In the genomic region with DNA sequence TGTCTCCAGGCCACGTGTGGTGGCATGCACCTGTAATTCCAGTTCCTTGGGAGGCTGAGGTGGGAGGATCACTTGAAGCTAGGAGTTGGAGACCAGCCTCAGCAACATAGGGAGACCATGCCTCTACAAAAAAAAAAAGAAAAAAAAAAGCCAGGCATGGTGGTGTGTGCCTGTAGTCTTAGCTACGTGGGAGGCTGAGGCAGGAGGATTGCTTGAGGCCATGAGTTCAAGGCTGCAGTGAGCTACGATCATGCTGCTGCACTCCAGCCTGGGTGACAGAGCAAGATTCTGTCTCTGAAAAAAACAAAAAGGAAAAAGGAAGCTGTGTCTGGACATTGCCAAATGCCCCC, we compare ENCODE assay signal across 22 cellular contexts.
"Had no signal": no experiment of that assay in that cellular context is flagged by ENCODE, and none has a peak within 500 bp of the region (broad histone marks: within the 10 kb centered on the region; RNA-seq: fewer than 3 reads in every experiment).

No MANE protein-coding gene starts in this region.

- H3K4me1 ChIP-seq: psoas muscle had no signal

- H3K27me3 ChIP-seq: pancreas, right atrium auricular region had no signal

- H3K27ac ChIP-seq: psoas muscle, right atrium auricular region, WERI-Rb-1 had no signal

- H3K9me3 ChIP-seq: pancreas, psoas muscle, right atrium auricular region had no signal

- FAIRE-seq: pancreas had no signal

- H3K36me3 ChIP-seq: pancreas, right atrium auricular region, WERI-Rb-1 had no signal

- DNase-seq: activated CD4-positive, alpha-beta T cell treated with anti-CD3 and anti-CD28 coated beads, Interleukin-2, amount 10 ng/mL, durations not matched to agents 7 days and 5 days; activated CD4-positive, CD25-positive, alpha-beta regulatory T cell treated with anti-CD3 and anti-CD28 coated beads, Interleukin-2, amount 50 U/mL, for 72 hours; activated CD8-positive, alpha-beta memory T cell treated with anti-CD3 and anti-CD28 coated beads, Interleukin-2, amount 10 ng/mL, durations not matched to agents 7 days and 5 days; activated CD8-positive, alpha-beta T cell treated with anti-CD3 and anti-CD28 coated beads for 36 hours; activated gamma-delta T cell; activated naive CD4-positive, alpha-beta T cell treated with anti-CD3 and anti-CD28 coated beads, Interleukin-2, amount 50 U/mL, for 16 hours; activated naive CD8-positive, alpha-beta T cell treated with anti-CD3 and anti-CD28 coated beads, Interleukin-2, amount 50 U/mL, for 24 hours; activated T-cell treated with anti-CD3 and anti-CD28 coated beads for 4 hours; anterior cingulate cortex; effector CD8-positive, alpha-beta T cell; foreskin melanocyte; hypothalamus; left ventricle myocardium superior; midbrain; psoas muscle; stimulated activated CD4-positive, alpha-beta T cell treated with anti-CD3 and anti-CD28 coated beads, Interleukin-12 subunit alpha, Interleukin-12 subunit beta, amount 100 ng/mL, for 4 hours; stimulated activated CD4-positive, alpha-beta T cell treated with anti-CD3 and anti-CD28 coated beads, Interleukin-4, amount 100 ng/mL, for 4 hours; stimulated activated naive CD8-positive, alpha-beta T cell treated with anti-CD3 and anti-CD28 coated beads, Interleukin-15, Interleukin-2, amounts not matched to agents 100 U/mL and 50 U/mL, for 24 hours; WERI-Rb-1 had no signal

- ATAC-seq: activated CD8-positive, alpha-beta memory T cell treated with anti-CD3 and anti-CD28 coated beads, Interleukin-2, amount 10 ng/mL, durations not matched to agents 7 days and 5 days; activated CD8-positive, alpha-beta T cell treated with anti-CD3 and anti-CD28 coated beads for 36 hours; activated naive CD8-positive, alpha-beta T cell treated with anti-CD3 and anti-CD28 coated beads, Interleukin-2, amount 50 U/mL, for 24 hours; left ventricle myocardium superior; natural killer cell treated with Interleukin-12 subunit alpha and Interleukin-12 subunit beta and Interleukin-15 and Interleukin-18, amount 100 ng/mL, for 72 hours; psoas muscle; stimulated activated naive CD8-positive, alpha-beta T cell treated with anti-CD3 and anti-CD28 coated beads, Interleukin-15, Interleukin-2, amounts not matched to agents 100 U/mL and 50 U/mL, for 24 hours had no signal

- H3K4me3 ChIP-seq: pancreas, psoas muscle, right atrium auricular region had no signal
